Comparison of ENCODE assay signal across 1 cellular context in the genomic region with DNA sequence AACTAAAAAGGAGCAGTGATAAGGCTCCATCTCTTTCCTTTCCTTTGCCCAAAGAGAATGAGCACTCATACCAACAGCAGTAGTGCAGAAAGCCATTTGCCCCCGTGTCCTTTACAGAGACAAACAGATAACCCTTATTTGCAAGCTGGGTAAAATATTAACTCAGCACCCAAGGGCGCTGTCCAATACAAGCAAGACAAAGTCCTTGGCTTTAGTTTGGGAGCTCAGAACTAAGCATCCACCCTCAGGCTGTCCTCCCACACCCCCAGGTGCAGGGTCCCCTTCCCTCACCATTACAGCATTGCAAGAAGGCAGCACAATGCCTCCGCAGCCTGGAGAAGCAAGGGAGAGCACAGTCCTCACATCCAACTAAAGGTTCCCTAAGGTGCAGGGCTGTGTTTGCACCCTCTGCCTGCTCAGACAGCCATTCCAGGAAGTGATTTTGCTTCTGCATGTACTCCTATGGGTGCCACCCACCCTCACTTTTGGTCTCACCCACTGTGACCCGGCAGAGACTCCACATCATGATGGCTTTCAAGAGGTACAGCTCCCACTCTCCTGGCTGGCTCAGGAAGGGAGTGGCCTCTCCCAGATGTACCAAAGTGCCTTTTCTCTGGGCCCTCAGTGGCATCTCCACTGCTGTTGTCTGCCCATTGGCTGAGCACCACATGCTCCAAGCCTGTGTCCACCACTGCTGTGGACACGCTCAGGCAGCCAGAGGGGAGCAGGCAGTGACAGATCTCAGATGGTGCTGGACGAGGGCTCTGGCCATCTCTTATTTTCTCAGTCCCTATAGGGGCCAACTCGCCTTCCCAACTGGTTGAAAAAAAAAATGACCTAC.
TF ChIP-seq lines count a peak whose summit lies in the region.

No MANE protein-coding gene starts in this region.

TF ChIP-seq in A549, 52 proteins besides CTCF, POLR2A, EP300 and RAD21 (continued from another document):
- TF ChIP-seq NR3C1 (IDR thresholded peaks at IDR 0.05) (no peak), ZFP36 (IDR thresholded peaks at IDR 0.05; ENCODE audit: borderline replicate concordance, partially characterized antibody) (no peak), RARB (CRISPR knock-in tag; IDR thresholded peaks at IDR 0.05) (no peak), ZC3H11A (IDR thresholded peaks at IDR 0.05) (no peak), CHD4 (IDR thresholded peaks at IDR 0.05; ENCODE audit: borderline replicate concordance) (no peak)
